11 cellular contexts compared by ENCODE assay signal in genomic region chr11:6627762-6628241, GRCh38. TPM values are rescaled to one million over a fixed set of nuclear protein-coding genes. Genes with fewer than 3 reads are reported as not detected.
DNase-seq lines count a peak whose midpoint lies in the region; ATAC-seq and TF ChIP-seq lines count a peak whose summit lies in the region.
"Had no signal": no experiment of that assay in that cellular context is flagged by ENCODE, and none has a peak within 500 bp of the region (broad histone marks: within the 10 kb centered on the region; RNA-seq: fewer than 3 reads in every experiment).

No MANE protein-coding gene starts in this region.

- no peak overlapping the region for H3K4me3 ChIP-seq in OCI-LY1 (ENCODE audit: low read depth, low read length, poor library complexity, severe bottlenecking)
- H3K4me3 ChIP-seq in ovary, result no peak overlapping the region
- H3K4me3 ChIP-seq: skin epidermis, tibial nerve had no signal

- H3K27me3 ChIP-seq in OCI-LY1 (ENCODE audit: insufficient read depth, low read length), result peaks cover 10% of the 10 kb centered on the region; the same call in 1 of the 2 replicates
- no peaks in the 10 kb centered on the region for H3K27me3 ChIP-seq in ovary

- CTCF ChIA-PET in Calu3 (lab: Charles Lee), result interaction anchor here (0.6 kb wide), 1 partner anchor 21 kb away, joined by 3 read pairs; no protein-coding TSS in a partner anchor

- no peaks in the 10 kb centered on the region for H3K9me2 ChIP-seq in OCI-LY1 (ENCODE audit: low read depth, low read length)

- H3K9me3 ChIP-seq in OCI-LY1 (ENCODE audit: low read length), result no peaks in the 10 kb centered on the region
- H3K9me3 ChIP-seq in ovary, result no peaks in the 10 kb centered on the region
- H3K9me3 ChIP-seq: tibial nerve had no signal

- no peaks in the 10 kb centered on the region for H3K27me3 Mint-ChIP-seq in activated T-cell treated with anti-CD3 and anti-CD28 coated beads, Interleukin-2, amount 50 U/mL, for 4 hours (ENCODE audit: low read depth)
- no peaks in the 10 kb centered on the region for H3K27me3 Mint-ChIP-seq in stimulated activated naive B cell treated with anti-CD40 and anti-IgM and Interleukin-4, amounts not matched to agents 10 μg/mL and 1 μg/mL and 100 μg/mL, for 72 hours
- H3K27me3 Mint-ChIP-seq in Calu3 (ENCODE audit: unreplicated experiment) (peaks cover 52% of the 10 kb centered on the region), chondrocyte (ENCODE audit: low read depth) (no peaks in the 10 kb centered on the region)

- no peaks in the 10 kb centered on the region for H3F3A ChIP-seq in OCI-LY1 (ENCODE audit: insufficient read depth, low read length)

- no peak for TF ChIP-seq CTCF in OCI-LY1 (IDR thresholded peaks at IDR 0.05; ENCODE audit: low read length)
- no peak for TF ChIP-seq CTCF in ovary (IDR thresholded peaks at IDR 0.05)
- no peak for TF ChIP-seq CTCF in Calu3 (IDR thresholded peaks at IDR 0.05; ENCODE audit: unreplicated experiment)
- TF ChIP-seq CTCF in chondrocyte (IDR thresholded peaks at IDR 0.05), result no peak

- no peak for TF ChIP-seq POLR2A in ovary (IDR thresholded peaks at IDR 0.05)

- H3K79me2 ChIP-seq in OCI-LY1 (ENCODE audit: insufficient read depth, low read length), result no peaks in the 10 kb centered on the region

- ATAC-seq in activated T-cell treated with anti-CD3 and anti-CD28 coated beads, Interleukin-2, amount 50 U/mL, for 4 hours, result peak; percentile 78 to 89
- ATAC-seq in HG02610 (IDR thresholded peaks at IDR 0.05; ENCODE audit: unreplicated experiment), result peak; percentile 71
- peak; percentile 73 to 77 for ATAC-seq in stimulated activated naive B cell treated with anti-CD40 and anti-IgM and Interleukin-4, amounts not matched to agents 10 μg/mL and 1 μg/mL and 100 μg/mL, for 72 hours (replicated peaks)
- ATAC-seq: left lobe of liver had no signal

- no peak overlapping the region for H3K27ac ChIP-seq in OCI-LY1 (ENCODE audit: low read depth, low read length, poor library complexity, severe bottlenecking)
- no peak overlapping the region for H3K27ac ChIP-seq in ovary
- H3K27ac ChIP-seq: skin epidermis, tibial nerve had no signal

- peak overlapping the region; percentile 87 for H3K27ac Mint-ChIP-seq in stimulated activated naive B cell treated with anti-CD40 and anti-IgM and Interleukin-4, amounts not matched to agents 10 μg/mL and 1 μg/mL and 100 μg/mL, for 72 hours
- H3K27ac Mint-ChIP-seq in Calu3 (ENCODE audit: unreplicated experiment) (no peak overlapping the region), chondrocyte (ENCODE audit: unreplicated experiment) (no peak overlapping the region)

- H3K4me1 ChIP-seq in OCI-LY1 (ENCODE audit: insufficient read depth, low read length, severe bottlenecking), result peaks cover 5% of the 10 kb centered on the region
- no peaks in the 10 kb centered on the region for H3K4me1 ChIP-seq in ovary (ENCODE audit: insufficient read depth)

- H3K36me3 ChIP-seq in OCI-LY1 (ENCODE audit: insufficient read depth, low read length) (no peaks in the 10 kb centered on the region), ovary (no peaks in the 10 kb centered on the region)

- H3K4me2 ChIP-seq in OCI-LY1 (ENCODE audit: low read length), result peak overlapping the region; percentile 23; the same call in 1 of the 2 replicates

- H3K36me3 Mint-ChIP-seq in activated T-cell treated with anti-CD3 and anti-CD28 coated beads, Interleukin-2, amount 50 U/mL, for 4 hours (ENCODE audit: insufficient read depth), result peaks cover 5% of the 10 kb centered on the region
- H3K36me3 Mint-ChIP-seq in stimulated activated naive B cell treated with anti-CD40 and anti-IgM and Interleukin-4, amounts not matched to agents 10 μg/mL and 1 μg/mL and 100 μg/mL, for 72 hours, result no peaks in the 10 kb centered on the region
- H3K36me3 Mint-ChIP-seq in Calu3 (ENCODE audit: insufficient read depth, unreplicated experiment) (peaks cover 5% of the 10 kb centered on the region), chondrocyte (ENCODE audit: low read depth) (peaks cover 26% of the 10 kb centered on the region)

- H3K9ac ChIP-seq in OCI-LY1 (ENCODE audit: low read length), result no peak overlapping the region

- no peaks in the 10 kb centered on the region for H4K20me1 ChIP-seq in OCI-LY1 (ENCODE audit: insufficient read depth, low read length)

- no peak overlapping the region for H2AFZ ChIP-seq in OCI-LY1 (ENCODE audit: low read length)

- intact Hi-C loops in ovary (cut with DNase I), result no loop called here
- intact Hi-C loops in Calu3 (cut with micrococcal nuclease; ENCODE audit: unreplicated experiment), result no loop called here

- no peak overlapping the region for H3K4me3 Mint-ChIP-seq in activated T-cell treated with anti-CD3 and anti-CD28 coated beads, Interleukin-2, amount 50 U/mL, for 4 hours
- H3K4me3 Mint-ChIP-seq in stimulated activated naive B cell treated with anti-CD40 and anti-IgM and Interleukin-4, amounts not matched to agents 10 μg/mL and 1 μg/mL and 100 μg/mL, for 72 hours, result peak overlapping the region in 1 of 2 donors; percentile 47
- H3K4me3 Mint-ChIP-seq in Calu3 (ENCODE audit: low read depth, unreplicated experiment), result no peak overlapping the region
- H3K4me3 Mint-ChIP-seq in chondrocyte (ENCODE audit: unreplicated experiment), result no peak overlapping the region

- WGBS in ovary, 3 donors, result 54 to 65% (median 58%) methylated on average over 2 of the region's 2 CpGs

- no peak for TF ChIP-seq EP300 in ovary (IDR thresholded peaks at IDR 0.05)

- no peak for DNase-seq in activated T-cell treated with anti-CD3 and anti-CD28 coated beads, Interleukin-2, amount 50 U/mL, for 4 hours
- DNase-seq in activated T-cell treated with anti-CD3 and anti-CD28 coated beads for 4 hours, result no peak
- DNase-seq in stimulated activated naive B cell treated with anti-CD40 and anti-IgM and Interleukin-4, amounts not matched to agents 10 μg/mL and 1 μg/mL and 100 μg/mL, for 72 hours, result no peak
- DNase-seq in ovary, result no peak
- no peak for DNase-seq in Calu3
- no peak for DNase-seq in chondrocyte (ENCODE audit: low spot score)

- BruUV-seq in Calu3 (replicated peaks; lab: Mats Ljungman, UMichigan), result no TSS peak

- peaks cover 21% of the 10 kb centered on the region for H3K4me1 Mint-ChIP-seq in activated T-cell treated with anti-CD3 and anti-CD28 coated beads, Interleukin-2, amount 50 U/mL, for 4 hours (ENCODE audit: low read depth)
- H3K4me1 Mint-ChIP-seq in stimulated activated naive B cell treated with anti-CD40 and anti-IgM and Interleukin-4, amounts not matched to agents 10 μg/mL and 1 μg/mL and 100 μg/mL, for 72 hours, result peaks cover 14 to 27% of the 10 kb centered on the region in 2 donors
- H3K4me1 Mint-ChIP-seq in Calu3 (ENCODE audit: low read depth, unreplicated experiment), result no peaks in the 10 kb centered on the region
- no peaks in the 10 kb centered on the region for H3K4me1 Mint-ChIP-seq in chondrocyte (ENCODE audit: low read depth)

- no peaks in the 10 kb centered on the region for H3K9me3 Mint-ChIP-seq in activated T-cell treated with anti-CD3 and anti-CD28 coated beads, Interleukin-2, amount 50 U/mL, for 4 hours
- H3K9me3 Mint-ChIP-seq in stimulated activated naive B cell treated with anti-CD40 and anti-IgM and Interleukin-4, amounts not matched to agents 10 μg/mL and 1 μg/mL and 100 μg/mL, for 72 hours, result no peaks in the 10 kb centered on the region
- H3K9me3 Mint-ChIP-seq in Calu3 (ENCODE audit: low read depth, unreplicated experiment) (no peaks in the 10 kb centered on the region), chondrocyte (ENCODE audit: low read depth) (no peaks in the 10 kb centered on the region)

RNA-seq across cellular contexts. Expression of gene TPP1, which starts 8.6 kb away (rescaled TPM):
- total RNA-seq in activated T-cell treated with anti-CD3 and anti-CD28 coated beads, Interleukin-2, amount 50 U/mL, for 4 hours, result 10 to 100 TPM; 25.4 to 35.6 (median 27.3) TPM
- 10 to 100 TPM; 21.0 to 71.8 (median 58.2) TPM for total RNA-seq in ovary
- 100 to 1,000 TPM in 1 of 2 donors, 10 to 100 TPM in 1; 40.5 to 360 TPM for polyA plus RNA-seq in ovary
- 70.6 and 71.5 TPM in 2 replicates for total RNA-seq in Calu3 (2022)
- 89.2 to 103 TPM (median 101 TPM) in 3 replicates for total RNA-seq in chondrocyte

RNA-seq across cellular contexts. Expression of gene TAF10, which starts 15.8 kb away (rescaled TPM):
- 100 to 1,000 TPM; 163 to 191 (median 188) TPM for total RNA-seq in activated T-cell treated with anti-CD3 and anti-CD28 coated beads, Interleukin-2, amount 50 U/mL, for 4 hours
- total RNA-seq in ovary (100 to 1,000 TPM in 2 of 7 donors, 10 to 100 TPM in 5; 45.1 to 109 (median 76.8) TPM), Calu3 (2022) (175 and 187 TPM in 2 replicates), chondrocyte (80.9 to 124 TPM (median 82.8 TPM) in 3 replicates)
- polyA plus RNA-seq in ovary, result 100 to 1,000 TPM in 1 of 2 donors, 10 to 100 TPM in 1; 40.0 to 183 TPM

RNA-seq across cellular contexts. Expression of gene ILK, which starts 24.2 kb away (rescaled TPM):
- total RNA-seq in activated T-cell treated with anti-CD3 and anti-CD28 coated beads, Interleukin-2, amount 50 U/mL, for 4 hours, result 10 to 100 TPM; 38.6 to 48.9 (median 45.0) TPM
- total RNA-seq in ovary, result 100 to 1,000 TPM in 5 of 7 donors, 10 to 100 TPM in 2; 79.8 to 222 (median 140) TPM
- 100 to 1,000 TPM; 126 to 337 TPM for polyA plus RNA-seq in ovary
- total RNA-seq in Calu3 (2022), result 85.7 and 87.0 TPM in 2 replicates
- 200 to 258 TPM (median 248 TPM) in 3 replicates for total RNA-seq in chondrocyte

RNA-seq across cellular contexts. Expression of gene RRP8, which starts 24.4 kb away (rescaled TPM):
- 10 to 100 TPM; 37.8 to 48.2 (median 41.4) TPM for total RNA-seq in activated T-cell treated with anti-CD3 and anti-CD28 coated beads, Interleukin-2, amount 50 U/mL, for 4 hours
- 10 to 100 TPM in 5 of 7 donors, 1 to 10 TPM in 2; 8.2 to 25.5 (median 17.1) TPM for total RNA-seq in ovary
- polyA plus RNA-seq in ovary, result 10 to 100 TPM; 13.4 to 32.7 TPM
- total RNA-seq in Calu3 (2022), result 17.4 and 22.8 TPM in 2 replicates
- 12.8 to 15.7 TPM (median 15.1 TPM) in 3 replicates for total RNA-seq in chondrocyte

RNA-seq across cellular contexts. Expression of gene DCHS1, which starts 27.8 kb away (rescaled TPM):
- total RNA-seq in activated T-cell treated with anti-CD3 and anti-CD28 coated beads, Interleukin-2, amount 50 U/mL, for 4 hours, result under 1 TPM; 0.28 to 0.40 (median 0.33) TPM
- total RNA-seq in ovary (10 to 100 TPM; 14.8 to 36.8 (median 23.0) TPM), Calu3 (2022) (0.02 TPM in 1 of 2 replicates, not detected in the other), chondrocyte (33.1 to 34.6 TPM (median 33.4 TPM) in 3 replicates)
- 10 to 100 TPM in 1 of 2 donors, 1 to 10 TPM in 1; 5.2 to 20.2 TPM for polyA plus RNA-seq in ovary
